Comparison of ENCODE assay signal across 15 cellular contexts in genomic region chr7:30881448-30881847, GRCh38. TPM values are rescaled to one million over a fixed set of nuclear protein-coding genes. Genes with fewer than 3 reads are reported as not detected.
A peak's percentile ranks its signal among the peaks of the same experiment; 100 is the strongest.
DNase-seq lines count a peak whose midpoint lies in the region; ATAC-seq and TF ChIP-seq lines count a peak whose summit lies in the region.
"Had no signal": no experiment of that assay in that cellular context is flagged by ENCODE, and none has a peak within 500 bp of the region (broad histone marks: within the 10 kb centered on the region; RNA-seq: fewer than 3 reads in every experiment).

No MANE protein-coding gene starts in this region.

- no peaks in the 10 kb centered on the region for H4K20me1 ChIP-seq in OCI-LY7 (ENCODE audit: insufficient read depth, low read length)
- H4K20me1 ChIP-seq: BLaER1 had no signal

- H3K4me1 Mint-ChIP-seq in progenitor cell of endocrine pancreas (ENCODE audit: low read depth) (peaks cover 8% of the 10 kb centered on the region), Calu3 (ENCODE audit: low read depth, unreplicated experiment) (no peaks in the 10 kb centered on the region)
- H3K4me1 Mint-ChIP-seq: CD8-positive, alpha-beta memory T cell had no signal

- no peaks in the 10 kb centered on the region for H3K79me2 ChIP-seq in OCI-LY7 (ENCODE audit: insufficient read depth, low read depth, low read length)

- TF ChIP-seq CTCF in progenitor cell of endocrine pancreas (IDR thresholded peaks at IDR 0.05; ENCODE audit: unreplicated experiment) (no peak), OCI-LY7 (conservative IDR thresholded peaks at IDR 0.05; ENCODE audit: low read length) (no peak), Calu3 (IDR thresholded peaks at IDR 0.05; ENCODE audit: unreplicated experiment) (no peak)

- CTCF ChIA-PET in OCI-LY7 (lab: Charles Lee; ENCODE audit: unreplicated experiment) (no interaction called here), Calu3 (lab: Charles Lee) (no interaction called here)

- H3K4me1 ChIP-seq in mesodermal cell (ENCODE audit: control insufficient read depth, insufficient read depth, low read length, poor library complexity, severe bottlenecking) = peaks cover 29% of the 10 kb centered on the region
- H3K4me1 ChIP-seq in OCI-LY7 (ENCODE audit: insufficient read depth, low read length, poor library complexity, severe bottlenecking) = peaks cover 10% of the 10 kb centered on the region

- DNase-seq in Right ventricle myocardium inferior (ENCODE audit: missing footprints) (peak; percentile 2), cardiac septum (ENCODE audit: low spot score) (no peak), progenitor cell of endocrine pancreas (ENCODE audit: low spot score, unreplicated experiment) (no peak), OCI-LY7 (ENCODE audit: low spot score) (no peak), Calu3 (no peak)
- no peak for DNase-seq in stimulated activated CD4-positive, alpha-beta T cell treated with anti-CD3 and anti-CD28 coated beads, Interleukin-15, amount 100 ng/mL, for 24 hours
- DNase-seq: 8988T; AML-193; CD8-positive, alpha-beta memory T cell; DMS 273 treated with DMSO at 0.1 percent for 48 hours; GM23248 had no signal

- no peak overlapping the region for H2AFZ ChIP-seq in OCI-LY7 (ENCODE audit: low read length)
- H2AFZ ChIP-seq: GM23248 had no signal

- WGBS in mesodermal cell (ENCODE audit: insufficient coverage in 2 of 2), 2 experiments = 90 to 94% methylated on average over 4 to 7 of the region's 7 CpGs

- H3K9me3 ChIP-seq in mesodermal cell (ENCODE audit: control insufficient read depth, low read length) = no peaks in the 10 kb centered on the region
- no peaks in the 10 kb centered on the region for H3K9me3 ChIP-seq in OCI-LY7 (ENCODE audit: low read length)
- H3K9me3 ChIP-seq: BLaER1 had no signal

- intact Hi-C loops in Right ventricle myocardium inferior (cut with DNase I) (no loop called here), cardiac septum (cut with DNase I) (no loop called here), OCI-LY7 (cut with micrococcal nuclease; ENCODE audit: unreplicated experiment) (no loop called here), Calu3 (cut with micrococcal nuclease; ENCODE audit: unreplicated experiment) (no loop called here)

- no TSS peak for BruUV-seq in OCI-LY7 (replicated peaks; lab: Mats Ljungman, UMichigan)
- no TSS peak for BruUV-seq in Calu3 (replicated peaks; lab: Mats Ljungman, UMichigan)

- H3K4me3 Mint-ChIP-seq in progenitor cell of endocrine pancreas (ENCODE audit: low read depth) (no peak overlapping the region), Calu3 (ENCODE audit: low read depth, unreplicated experiment) (no peak overlapping the region)
- H3K4me3 Mint-ChIP-seq: CD8-positive, alpha-beta memory T cell had no signal

- no peak overlapping the region for H3K4me2 ChIP-seq in OCI-LY7 (ENCODE audit: low read length)
- H3K4me2 ChIP-seq: BLaER1 had no signal

- H3K36me3 ChIP-seq in mesodermal cell (ENCODE audit: control insufficient read depth, insufficient read depth, low read length) (no peaks in the 10 kb centered on the region), OCI-LY7 (ENCODE audit: insufficient read depth, low read length) (no peaks in the 10 kb centered on the region)
- H3K36me3 ChIP-seq: BLaER1 had no signal

- H3K9me2 ChIP-seq in OCI-LY7 (ENCODE audit: insufficient read depth, low read length) = no peaks in the 10 kb centered on the region

- POLR2A ChIA-PET in OCI-LY7 (lab: Charles Lee) = interaction anchor here (0.6 kb wide), 1 partner anchor 77 kb away, joined by 3 read pairs; no protein-coding TSS in a partner anchor

- H3K27me3 Mint-ChIP-seq in progenitor cell of endocrine pancreas (peaks cover 5% of the 10 kb centered on the region), Calu3 (ENCODE audit: unreplicated experiment) (no peaks in the 10 kb centered on the region)

- H3K9me3 Mint-ChIP-seq in progenitor cell of endocrine pancreas (ENCODE audit: low read depth) = no peaks in the 10 kb centered on the region
- H3K9me3 Mint-ChIP-seq in Calu3 (ENCODE audit: low read depth, unreplicated experiment) = no peaks in the 10 kb centered on the region
- H3K9me3 Mint-ChIP-seq: CD8-positive, alpha-beta memory T cell had no signal

- peak overlapping the region; percentile 62 for H3K27ac ChIP-seq in mesodermal cell (ENCODE audit: low read depth, low read length, severe bottlenecking)
- H3K27ac ChIP-seq in OCI-LY7 (ENCODE audit: low read depth, low read length, poor library complexity, severe bottlenecking) = no peak overlapping the region
- H3K27ac ChIP-seq: BLaER1, GM23248, HL-60 had no signal

- H3K4me3 ChIP-seq in mesodermal cell (ENCODE audit: extremely low read depth, insufficient read depth, low read length, poor library complexity, severe bottlenecking) (no peak overlapping the region), OCI-LY7 (ENCODE audit: low read depth, low read length, poor library complexity, severe bottlenecking) (no peak overlapping the region)
- H3K4me3 ChIP-seq: BLaER1, GM23248 had no signal

- H3K36me3 Mint-ChIP-seq in progenitor cell of endocrine pancreas (ENCODE audit: insufficient read depth) = no peaks in the 10 kb centered on the region
- no peaks in the 10 kb centered on the region for H3K36me3 Mint-ChIP-seq in Calu3 (ENCODE audit: insufficient read depth, unreplicated experiment)
- H3K36me3 Mint-ChIP-seq: CD8-positive, alpha-beta memory T cell had no signal

- peak overlapping the region; percentile 63 for H3K27ac Mint-ChIP-seq in progenitor cell of endocrine pancreas
- no peak overlapping the region for H3K27ac Mint-ChIP-seq in Calu3 (ENCODE audit: unreplicated experiment)
- H3K27ac Mint-ChIP-seq: CD8-positive, alpha-beta memory T cell had no signal

- no peak for ATAC-seq in Right ventricle myocardium inferior

RNA-seq across cellular contexts. Expression of gene AQP1, which starts 30.2 kb away (rescaled TPM):
- total RNA-seq in Right ventricle myocardium inferior (284 TPM), cardiac septum (155 TPM), progenitor cell of endocrine pancreas (1.3 and 1.4 TPM in 2 replicates), OCI-LY7 (2022) (not detected in 2 replicates), Calu3 (2022) (1.7 and 2.6 TPM in 2 replicates)
- 18.6 TPM for polyA plus RNA-seq in mesodermal cell (2013, experiment 1 of 2)
- polyA plus RNA-seq in mesodermal cell (2013, experiment 2 of 2) = 27.3 TPM
- total RNA-seq in OCI-LY7 (2014; rRNA removed; shearing (Covaris generic)) = not detected in 2 replicates
- total RNA-seq: H7 had no signal
- polyA plus RNA-seq: CD8-positive, alpha-beta memory T cell had no signal

Comparison
In these comparisons a context has a peak if more than half of its experiments do, and no peak if none do; other contexts are left out.
1. RNA of gene AQP1, which starts 30.2 kb away (total RNA-seq): 284 TPM in Right ventricle myocardium inferior (single experiment) and 155 TPM in cardiac septum (single experiment); 1.7 to 2.6 TPM in Calu3, 1.3 to 1.4 TPM in progenitor cell of endocrine pancreas and not detected in OCI-LY7; every median in the first group is over 10 times any median in the second.